ENCODE assay signal across 11 cellular contexts in genomic region chr5:142446131-142446959, GRCh38.
DNase-seq lines count a peak whose midpoint lies in the region; ATAC-seq and TF ChIP-seq lines count a peak whose summit lies in the region.
"Had no signal": no experiment of that assay in that cellular context is flagged by ENCODE, and none has a peak within 500 bp of the region (broad histone marks: within the 10 kb centered on the region; RNA-seq: fewer than 3 reads in every experiment).

No MANE protein-coding gene starts in this region.

- no peaks in the 10 kb centered on the region for H3K4me1 Mint-ChIP-seq in stimulated activated memory B cell treated with anti-CD40 and anti-IgM and Interleukin-4, amounts not matched to agents 10 μg/mL and 1 μg/mL and 100 μg/mL, for 72 hours
- H3K4me1 Mint-ChIP-seq in CD4-positive, alpha-beta T cell (ENCODE audit: low read depth): peaks cover 9% of the 10 kb centered on the region

- H2AFZ ChIP-seq in mammary epithelial cell (ENCODE audit: low read depth, low read length): peak overlapping the region; percentile 64

- H3K27me3 Mint-ChIP-seq in stimulated activated memory B cell treated with anti-CD40 and anti-IgM and Interleukin-4, amounts not matched to agents 10 μg/mL and 1 μg/mL and 100 μg/mL, for 72 hours: peaks cover 32% of the 10 kb centered on the region
- no peaks in the 10 kb centered on the region for H3K27me3 Mint-ChIP-seq in CD4-positive, alpha-beta T cell

- H3K36me3 ChIP-seq in mammary epithelial cell (ENCODE audit: insufficient read depth, low read length) (no peaks in the 10 kb centered on the region), liver (ENCODE audit: control insufficient read depth in 4 of 4, insufficient read depth in 3 of 4, low read depth in 1 of 4, low read length in 3 of 4) (no peaks in the 10 kb centered on the region), uterus (no peaks in the 10 kb centered on the region)

- H3K9me3 ChIP-seq in mammary epithelial cell (replicated peaks; ENCODE audit: insufficient read depth, low read length): no peaks in the 10 kb centered on the region
- H3K9me3 ChIP-seq in liver (ENCODE audit: control insufficient read depth in 4 of 4, low read length in 3 of 4): no peaks in the 10 kb centered on the region
- no peaks in the 10 kb centered on the region for H3K9me3 ChIP-seq in uterus
- H3K9me3 ChIP-seq in CD4-positive, alpha-beta T cell (ENCODE audit: control insufficient read depth, low read length): no peaks in the 10 kb centered on the region

- intact Hi-C loops in Right ventricle myocardium inferior (cut with DNase I) (no loop called here), cardiac septum (cut with DNase I) (loop anchor here (5.0 kb wide), 1 partner anchor 96 kb away; no protein-coding TSS in a partner anchor), mammary epithelial cell (cut with micrococcal nuclease) (loop anchor here (10.0 kb wide), 1 partner anchor 122 kb away; the partner anchor contains the start of gene SPRY4), uterus (cut with DNase I; ENCODE audit: low total_unique reads) (no loop called here)
- intact Hi-C loops in CD4-positive, alpha-beta T cell (cut with DNase I, micrococcal nuclease): no loop called here

- DNase-seq in Right ventricle myocardium inferior (ENCODE audit: missing footprints) (no peak), cardiac septum (ENCODE audit: low spot score) (no peak), mammary epithelial cell (no peak), uterus (no peak), SHP77 (lab: John Stamatoyannopoulos, UW) (no peak)
- DNase-seq in CD4-positive, alpha-beta T cell: no peak
- DNase-seq: NCI-H2171 had no signal

- WGBS in mammary epithelial cell (ENCODE audit: low coverage, missing lambda C conversion rate): 94% methylated on average over 5 of the region's 5 CpGs
- 73% methylated on average over 5 of the region's 5 CpGs for WGBS in liver

- H3K79me2 ChIP-seq in mammary epithelial cell (ENCODE audit: insufficient read depth, low read length): no peaks in the 10 kb centered on the region

- H4K20me1 ChIP-seq in mammary epithelial cell (ENCODE audit: insufficient read depth, low read length): no peaks in the 10 kb centered on the region

- POLR2A ChIA-PET in CD4-positive, alpha-beta T cell (lab: Charles Lee): no interaction called here

- no peak overlapping the region for H3K4me2 ChIP-seq in mammary epithelial cell (ENCODE audit: insufficient read depth, low read depth, low read length)

- H3K27ac ChIP-seq in mammary epithelial cell (ENCODE audit: insufficient read depth, low read depth, low read length) (no peak overlapping the region), liver (ENCODE audit: low read depth in 1 of 2, low read length in 2 of 2) (peak overlapping the region in 1 of 2 donors; percentile 28), uterus (peak overlapping the region; percentile 24 to 44)
- H3K27ac ChIP-seq in CD4-positive, alpha-beta T cell (ENCODE audit: low read depth, low read length): no peak overlapping the region

- peak in 1 of 2 donors; percentile 21 for TF ChIP-seq RAD21 in liver (IDR thresholded peaks at IDR 0.05)

- dilution Hi-C loops in mammary epithelial cell (cut with HindIII; ENCODE audit: low sequenced_read_pairs): no loop called here

- in situ Hi-C loops in mammary epithelial cell (cut with MboI; ENCODE audit: low sequenced_read_pairs in 2 of 2): no loop called here

- TF ChIP-seq CTCF in mammary epithelial cell (conservative IDR thresholded peaks at IDR 0.05 in 1 of 2, IDR thresholded peaks at IDR 0.05 in 1 of 2; ENCODE audit: extremely low read depth in 1 of 2, insufficient read depth in 1 of 2, low read depth in 1 of 2, low read length in 2 of 2) (no peak), liver (IDR thresholded peaks at IDR 0.05; ENCODE audit: low read depth, low read length, missing input control) (no peak), uterus (IDR thresholded peaks at IDR 0.05) (no peak)
- no peak for TF ChIP-seq CTCF in CD4-positive, alpha-beta T cell (IDR thresholded peaks at IDR 0.05)

- H3K27ac Mint-ChIP-seq in stimulated activated memory B cell treated with anti-CD40 and anti-IgM and Interleukin-4, amounts not matched to agents 10 μg/mL and 1 μg/mL and 100 μg/mL, for 72 hours: no peak overlapping the region
- no peak overlapping the region for H3K27ac Mint-ChIP-seq in CD4-positive, alpha-beta T cell
- H3K27ac Mint-ChIP-seq: activated T-helper 1 cell treated with anti-CD3 and anti-CD28 coated beads, Interleukin-12 subunit alpha, Interleukin-12 subunit beta, Interleukin-2, Interleukin-4 antibody, amounts not matched to agents 30 ng/mL and 10 ng/mL and 1 ng/mL, durations not matched to agents 14 hours and 24 hours and 36 hours; T-helper 1 cell treated with Interleukin-12 subunit alpha and Interleukin-12 subunit beta and Interleukin-4 antibody, amounts not matched to agents 30 μg/mL and 1 μg/mL, for 36 hours had no signal

- H3K9me3 Mint-ChIP-seq in stimulated activated memory B cell treated with anti-CD40 and anti-IgM and Interleukin-4, amounts not matched to agents 10 μg/mL and 1 μg/mL and 100 μg/mL, for 72 hours: peaks cover 19% of the 10 kb centered on the region
- H3K9me3 Mint-ChIP-seq in CD4-positive, alpha-beta T cell: peaks cover 7% of the 10 kb centered on the region

- no peaks in the 10 kb centered on the region for H3K27me3 ChIP-seq in mammary epithelial cell (ENCODE audit: insufficient read depth, low read length)
- H3K27me3 ChIP-seq in liver (ENCODE audit: control insufficient read depth in 4 of 4, insufficient read depth in 4 of 4, low read length in 3 of 4): no peaks in the 10 kb centered on the region
- H3K27me3 ChIP-seq in uterus: no peaks in the 10 kb centered on the region
- H3K27me3 ChIP-seq in CD4-positive, alpha-beta T cell (ENCODE audit: control insufficient read depth, insufficient read depth, low read length): no peaks in the 10 kb centered on the region

- H3K4me3 ChIP-seq in mammary epithelial cell (replicated peaks in 1 of 3; ENCODE audit: insufficient read depth in 1 of 3, low read depth in 2 of 3, low read length in 3 of 3): no peak overlapping the region
- H3K4me3 ChIP-seq in liver (ENCODE audit: low read depth in 1 of 3, low read length in 3 of 3): no peak overlapping the region
- H3K4me3 ChIP-seq in uterus: no peak overlapping the region

- H3K36me3 Mint-ChIP-seq in stimulated activated memory B cell treated with anti-CD40 and anti-IgM and Interleukin-4, amounts not matched to agents 10 μg/mL and 1 μg/mL and 100 μg/mL, for 72 hours: no peaks in the 10 kb centered on the region
- peaks cover 5% of the 10 kb centered on the region for H3K36me3 Mint-ChIP-seq in CD4-positive, alpha-beta T cell (ENCODE audit: low read depth)

- H3K4me1 ChIP-seq in mammary epithelial cell (ENCODE audit: insufficient read depth, low read length): peaks cover 12% of the 10 kb centered on the region
- no peaks in the 10 kb centered on the region for H3K4me1 ChIP-seq in liver (ENCODE audit: control insufficient read depth in 4 of 4, insufficient read depth in 4 of 4, low read length in 3 of 4)
- no peaks in the 10 kb centered on the region for H3K4me1 ChIP-seq in uterus

- CTCF ChIA-PET in mammary epithelial cell (lab: Charles Lee; ENCODE audit: low non-redundant PET): no interaction called here
- CTCF ChIA-PET in CD4-positive, alpha-beta T cell (lab: Charles Lee): no interaction called here

- peak; percentile 67 for ATAC-seq in Right ventricle myocardium inferior
- ATAC-seq in stimulated activated memory B cell treated with anti-CD40 and anti-IgM and Interleukin-4, amounts not matched to agents 10 μg/mL and 1 μg/mL and 100 μg/mL, for 72 hours: no peak
- no peak for ATAC-seq in CD4-positive, alpha-beta T cell (ENCODE audit: poor library complexity)

- BruUV-seq in mammary epithelial cell (replicated peaks; lab: Mats Ljungman, UMichigan): no TSS peak

- H3K4me3 Mint-ChIP-seq in stimulated activated memory B cell treated with anti-CD40 and anti-IgM and Interleukin-4, amounts not matched to agents 10 μg/mL and 1 μg/mL and 100 μg/mL, for 72 hours: no peak overlapping the region
- H3K4me3 Mint-ChIP-seq in CD4-positive, alpha-beta T cell: no peak overlapping the region
- H3K4me3 Mint-ChIP-seq: activated T-helper 1 cell treated with anti-CD3 and anti-CD28 coated beads, Interleukin-12 subunit alpha, Interleukin-12 subunit beta, Interleukin-2, Interleukin-4 antibody, amounts not matched to agents 30 ng/mL and 10 ng/mL and 1 ng/mL, durations not matched to agents 14 hours and 24 hours and 36 hours; T-helper 1 cell treated with Interleukin-12 subunit alpha and Interleukin-12 subunit beta and Interleukin-4 antibody, amounts not matched to agents 30 μg/mL and 1 μg/mL, for 36 hours had no signal

- H3K9ac ChIP-seq in mammary epithelial cell (ENCODE audit: insufficient read depth, low read length): no peak overlapping the region
- H3K9ac ChIP-seq in liver (ENCODE audit: low read depth in 1 of 2, low read length in 2 of 2): no peak overlapping the region

- no peak for TF ChIP-seq POLR2A in uterus (IDR thresholded peaks at IDR 0.05)

TF ChIP-seq in liver, 16 proteins besides CTCF, POLR2A, EP300 and RAD21 (continues in another document):
- no peak for TF ChIP-seq REST (IDR thresholded peaks at IDR 0.05)
- no peak for TF ChIP-seq ATF3 (IDR thresholded peaks at IDR 0.05)

Comparison
In these comparisons a context has a peak if more than half of its experiments do, and no peak if none do; other contexts are left out.
1. intact Hi-C loops: an anchor here in cardiac septum (5.0 kb wide) and mammary epithelial cell (10.0 kb wide); none called in Right ventricle myocardium inferior, uterus and CD4-positive, alpha-beta T cell.
2. H3K27ac ChIP-seq: peak in uterus (2 of 2); none in mammary epithelial cell (single experiment) and CD4-positive, alpha-beta T cell (single experiment).